14 cellular contexts compared by ENCODE assay signal in genomic region chr16:11620243-11621003, GRCh38. TPM values are rescaled to one million over a fixed set of nuclear protein-coding genes. Genes with fewer than 3 reads are reported as not detected.
DNase-seq lines count a peak whose midpoint lies in the region; ATAC-seq and TF ChIP-seq lines count a peak whose summit lies in the region.
"Had no signal": no experiment of that assay in that cellular context is flagged by ENCODE, and none has a peak within 500 bp of the region (broad histone marks: within the 10 kb centered on the region; RNA-seq: fewer than 3 reads in every experiment).

No MANE protein-coding gene starts in this region.

- peak overlapping the region; percentile 88 for H3K27ac Mint-ChIP-seq in activated naive CD8-positive, alpha-beta T cell treated with anti-CD3 and anti-CD28 coated beads, Interleukin-2, amount 10 ng/mL, durations not matched to agents 7 days and 5 days

- POLR2A ChIA-PET in activated naive CD8-positive, alpha-beta T cell treated with anti-CD3 and anti-CD28 coated beads, Interleukin-2, amount 10 ng/mL, durations not matched to agents 7 days and 5 days (lab: Charles Lee), result interaction anchor here (0.7 to 3.9 kb wide), 4 partner anchors 34 to 1176 kb away, joined by 3 to 10 read pairs (median 6); partner anchors contain the start of gene LITAF

- H2AK5ac ChIP-seq in neuronal stem cell (ENCODE audit: low read depth, low read length), result peak overlapping the region; percentile 46

- H3K27me3 Mint-ChIP-seq in activated naive CD8-positive, alpha-beta T cell treated with anti-CD3 and anti-CD28 coated beads, Interleukin-2, amount 10 ng/mL, durations not matched to agents 7 days and 5 days, result no peaks in the 10 kb centered on the region

- no peak overlapping the region for H4K8ac ChIP-seq in neuronal stem cell (ENCODE audit: low read depth, low read length)

- H3K4me1 Mint-ChIP-seq in activated naive CD8-positive, alpha-beta T cell treated with anti-CD3 and anti-CD28 coated beads, Interleukin-2, amount 10 ng/mL, durations not matched to agents 7 days and 5 days, result peaks cover 44% of the 10 kb centered on the region

- H2BK5ac ChIP-seq in neuronal stem cell (ENCODE audit: low read length), result no peak overlapping the region

- H4K20me1 ChIP-seq in MM.1S (ENCODE audit: insufficient read depth, low read length), result no peaks in the 10 kb centered on the region
- H4K20me1 ChIP-seq in smooth muscle cell (ENCODE audit: low read depth), result no peaks in the 10 kb centered on the region

- no peak for TF ChIP-seq CTCF in MM.1S (IDR thresholded peaks at IDR 0.05; ENCODE audit: low read length)
- no peak for TF ChIP-seq CTCF in smooth muscle cell (IDR thresholded peaks at IDR 0.05; ENCODE audit: borderline replicate concordance, insufficient read depth, poor library complexity, severe bottlenecking)

- ATAC-seq in activated CD4-positive, CD25-positive, alpha-beta regulatory T cell treated with anti-CD3 and anti-CD28 coated beads, Interleukin-2, amount 50 U/mL, for 24 hours, result peak; percentile 24 to 34
- no peak for ATAC-seq in activated naive CD8-positive, alpha-beta T cell treated with anti-CD3 and anti-CD28 coated beads, Interleukin-2, amount 10 ng/mL, durations not matched to agents 7 days and 5 days (ENCODE audit: low read depth)
- ATAC-seq: left colon had no signal

- no peak overlapping the region for H2BK15ac ChIP-seq in neuronal stem cell (ENCODE audit: low read length)

- H2AFZ ChIP-seq in MM.1S (ENCODE audit: low read length) (no peak overlapping the region), neuronal stem cell (ENCODE audit: low read length) (no peak overlapping the region), smooth muscle cell (ENCODE audit: low read depth) (no peak overlapping the region)

- H3K4me1 ChIP-seq in MM.1S (ENCODE audit: low read length) (peaks cover 44% of the 10 kb centered on the region), neuronal stem cell (ENCODE audit: control insufficient read depth in 2 of 2, insufficient read depth in 1 of 2, low read depth in 1 of 2, low read length in 2 of 2) (peaks cover 4 to 7% of the 10 kb centered on the region in 2 donors), smooth muscle cell (ENCODE audit: low read depth) (no peaks in the 10 kb centered on the region)
- H3K4me1 ChIP-seq: prostate gland had no signal

- H3K9me3 ChIP-seq in MM.1S (replicated peaks; ENCODE audit: insufficient read depth, low read length) (no peaks in the 10 kb centered on the region), neuronal stem cell (replicated peaks in 1 of 2; ENCODE audit: control insufficient read depth in 2 of 2, insufficient read depth in 1 of 2, low read depth in 1 of 2, low read length in 2 of 2) (peaks cover 0 to 5% of the 10 kb centered on the region in 2 donors), smooth muscle cell (replicated peaks; ENCODE audit: low read depth) (no peaks in the 10 kb centered on the region)
- H3K9me3 ChIP-seq: Caco-2, prostate gland had no signal

- no peak overlapping the region for H3K4ac ChIP-seq in neuronal stem cell (ENCODE audit: low read length)

- no peak overlapping the region for H2BK120ac ChIP-seq in neuronal stem cell (ENCODE audit: low read depth, low read length)

- H3K9ac ChIP-seq in MM.1S (ENCODE audit: low read length), result no peak overlapping the region
- no peak overlapping the region for H3K9ac ChIP-seq in neuronal stem cell (ENCODE audit: low read depth, low read length, poor library complexity)
- H3K9ac ChIP-seq in smooth muscle cell (ENCODE audit: low read depth), result no peak overlapping the region

- H3K9me2 ChIP-seq in MM.1S (replicated peaks; ENCODE audit: insufficient read depth, low read length), result no peaks in the 10 kb centered on the region

- peaks cover 3% of the 10 kb centered on the region for H3K9me3 Mint-ChIP-seq in activated naive CD8-positive, alpha-beta T cell treated with anti-CD3 and anti-CD28 coated beads, Interleukin-2, amount 10 ng/mL, durations not matched to agents 7 days and 5 days

- no peak overlapping the region for H3K4me3 ChIP-seq in MM.1S (ENCODE audit: low read length)
- peak overlapping the region in 1 of 2 donors; percentile 4 for H3K4me3 ChIP-seq in neuronal stem cell (ENCODE audit: low read length in 2 of 2)
- H3K4me3 ChIP-seq in smooth muscle cell, result no peak overlapping the region
- H3K4me3 ChIP-seq: prostate gland had no signal

- H3K79me2 ChIP-seq in MM.1S (ENCODE audit: low read length), result no peaks in the 10 kb centered on the region
- H3K79me2 ChIP-seq in smooth muscle cell (ENCODE audit: low read depth), result no peaks in the 10 kb centered on the region

- no peak overlapping the region for H3K18ac ChIP-seq in neuronal stem cell (ENCODE audit: low read length)

- H3K4me2 ChIP-seq in MM.1S (ENCODE audit: low read depth, low read length), result no peak overlapping the region
- H3K4me2 ChIP-seq in neuronal stem cell (ENCODE audit: insufficient read depth, low read length, poor library complexity, severe bottlenecking), result no peak overlapping the region
- no peak overlapping the region for H3K4me2 ChIP-seq in smooth muscle cell

- H3K79me1 ChIP-seq in neuronal stem cell (ENCODE audit: low read depth, low read length), result no peaks in the 10 kb centered on the region

- no CpG with 5 or more reads among the region's 8 CpGs for WGBS in neuronal stem cell (ENCODE audit: extremely low coverage in 2 of 2, insufficient read length in 2 of 2, insufficient replicate concordance in 1 of 2), 2 donors
- WGBS in smooth muscle cell (ENCODE audit: low lambda C conversion rate), result 96% methylated on average over 8 of the region's 8 CpGs

- peak overlapping the region; percentile 63 for H3K4me3 Mint-ChIP-seq in activated naive CD8-positive, alpha-beta T cell treated with anti-CD3 and anti-CD28 coated beads, Interleukin-2, amount 10 ng/mL, durations not matched to agents 7 days and 5 days

- peak overlapping the region; percentile 85; the same call in 1 of the 2 replicates for H3K27ac ChIP-seq in MM.1S (ENCODE audit: low read length)
- no peak overlapping the region for H3K27ac ChIP-seq in neuronal stem cell (replicated peaks; ENCODE audit: low read length)
- no peak overlapping the region for H3K27ac ChIP-seq in smooth muscle cell (ENCODE audit: low read depth)
- H3K27ac ChIP-seq: prostate gland had no signal

- no peaks in the 10 kb centered on the region for H3K27me3 ChIP-seq in MM.1S (replicated peaks; ENCODE audit: insufficient read depth, low read length)
- H3K27me3 ChIP-seq in neuronal stem cell (ENCODE audit: control insufficient read depth in 3 of 3, insufficient read depth in 3 of 3, low read depth in 1 of 3, low read length in 3 of 3), result no peaks in the 10 kb centered on the region
- no peaks in the 10 kb centered on the region for H3K27me3 ChIP-seq in smooth muscle cell (ENCODE audit: low read depth)

- no peak overlapping the region for H4K91ac ChIP-seq in neuronal stem cell (ENCODE audit: low read depth, low read length, poor library complexity)

- peaks cover 4% of the 10 kb centered on the region for H3K36me3 Mint-ChIP-seq in activated naive CD8-positive, alpha-beta T cell treated with anti-CD3 and anti-CD28 coated beads, Interleukin-2, amount 10 ng/mL, durations not matched to agents 7 days and 5 days

- H3F3A ChIP-seq in MM.1S (ENCODE audit: insufficient read depth, low read length) (peaks cover 44% of the 10 kb centered on the region), smooth muscle cell (ENCODE audit: low read depth) (no peaks in the 10 kb centered on the region)

- no peak overlapping the region for H3K14ac ChIP-seq in neuronal stem cell (ENCODE audit: low read length)

- no peak for DNase-seq in activated CD4-positive, CD25-positive, alpha-beta regulatory T cell (lab: John Stamatoyannopoulos, UW)
- DNase-seq in MM.1S (no peak), neuronal stem cell (ENCODE audit: low spot score) (no peak), smooth muscle cell (lab: John Stamatoyannopoulos, UW; ENCODE audit: unreplicated experiment) (no peak), iPS-NIHi11 (ENCODE audit: low spot score) (no peak), NCI-H2107 treated with DMSO at 0.1 percent for 48 hours (lab: John Stamatoyannopoulos, UW; ENCODE audit: unreplicated experiment) (no peak)
- no peak for DNase-seq in activated naive CD8-positive, alpha-beta T cell treated with anti-CD3 and anti-CD28 coated beads, Interleukin-2, amount 10 ng/mL, durations not matched to agents 7 days and 5 days
- DNase-seq: Caco-2; effector CD4-positive, alpha-beta T cell; KG1; left colon; OCI-M1 had no signal

- no peak overlapping the region for H2BK12ac ChIP-seq in neuronal stem cell (ENCODE audit: low read length)

- no peak overlapping the region for H3K23ac ChIP-seq in neuronal stem cell (ENCODE audit: low read depth, low read length, poor library complexity)

- no peaks in the 10 kb centered on the region for H3K36me3 ChIP-seq in MM.1S (replicated peaks; ENCODE audit: insufficient read depth, low read length)
- no peaks in the 10 kb centered on the region for H3K36me3 ChIP-seq in neuronal stem cell (replicated peaks in 1 of 2; ENCODE audit: control insufficient read depth in 2 of 2, insufficient read depth in 2 of 2, low read length in 2 of 2)
- H3K36me3 ChIP-seq in smooth muscle cell (ENCODE audit: low read depth), result no peaks in the 10 kb centered on the region
- H3K36me3 ChIP-seq: prostate gland had no signal

RNA-seq across cellular contexts. Expression of gene LITAF, which starts 33.7 kb away (rescaled TPM):
- 100 to 1,000 TPM; 109 TPM for total RNA-seq in activated naive CD8-positive, alpha-beta T cell treated with anti-CD3 and anti-CD28 coated beads, Interleukin-2, amount 10 ng/mL, durations not matched to agents 7 days and 5 days
- 85.6 TPM for polyA plus RNA-seq in neuronal stem cell (2013, experiment 1 of 2)
- 87.4 TPM for polyA plus RNA-seq in neuronal stem cell (2013, experiment 2 of 2)
- total RNA-seq in smooth muscle cell, result 40.4 and 77.9 TPM in 2 replicates
- polyA plus RNA-seq in smooth muscle cell, result 72.6 and 98.0 TPM in 2 replicates

RNA-seq across cellular contexts. Expression of gene SNN, which starts 47.8 kb away (rescaled TPM):
- total RNA-seq in activated naive CD8-positive, alpha-beta T cell treated with anti-CD3 and anti-CD28 coated beads, Interleukin-2, amount 10 ng/mL, durations not matched to agents 7 days and 5 days, result 10 to 100 TPM; 30.1 to 31.8 TPM
- polyA plus RNA-seq in neuronal stem cell (2013, experiment 1 of 2), result 84.2 TPM
- 83.6 TPM for polyA plus RNA-seq in neuronal stem cell (2013, experiment 2 of 2)
- 6.4 and 8.2 TPM in 2 replicates for total RNA-seq in smooth muscle cell
- 10.1 and 10.9 TPM in 2 replicates for polyA plus RNA-seq in smooth muscle cell
